In the genomic region with DNA sequence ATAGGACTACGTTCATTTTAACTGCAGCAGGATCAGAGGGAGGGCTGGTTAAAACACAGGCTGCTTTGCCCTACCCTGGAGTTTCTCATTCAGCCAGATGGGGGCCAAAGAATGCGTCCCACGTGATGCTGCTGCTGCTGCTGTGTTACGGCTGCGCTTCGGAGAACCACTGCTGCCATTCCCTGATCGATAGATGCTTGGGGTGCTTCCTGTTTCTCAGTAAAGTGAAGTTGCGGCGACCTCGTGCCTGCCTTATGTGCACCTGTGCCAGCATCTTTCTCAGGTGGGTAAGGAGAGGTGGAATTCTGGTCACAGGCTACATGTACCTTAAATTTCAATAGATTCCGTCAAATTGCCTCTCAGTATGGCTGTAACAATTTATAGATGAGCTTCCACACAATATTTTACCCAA, we compare ENCODE assay signal across 9 cellular contexts. TPM values are rescaled to one million over a fixed set of nuclear protein-coding genes. Genes with fewer than 3 reads are reported as not detected.
A peak's percentile ranks its signal among the peaks of the same experiment; 100 is the strongest.
DNase-seq lines count a peak whose midpoint lies in the region; ATAC-seq and TF ChIP-seq lines count a peak whose summit lies in the region.
"Had no signal": no experiment of that assay in that cellular context is flagged by ENCODE, and none has a peak within 500 bp of the region (broad histone marks: within the 10 kb centered on the region; RNA-seq: fewer than 3 reads in every experiment).

No MANE protein-coding gene starts in this region.

- no peaks in the 10 kb centered on the region for H3K27me3 ChIP-seq in Karpas-422 (ENCODE audit: low read length)
- H3K27me3 ChIP-seq in adipocyte (replicated peaks; ENCODE audit: control insufficient read depth, insufficient read depth, low read length), result no peaks in the 10 kb centered on the region
- H3K27me3 ChIP-seq in upper lobe of right lung, result no peaks in the 10 kb centered on the region

- TF ChIP-seq CTCF in upper lobe of right lung (IDR thresholded peaks at IDR 0.05) (no peak), omental fat pad (IDR thresholded peaks at IDR 0.05) (no peak)

- no peaks in the 10 kb centered on the region for H3K9me3 ChIP-seq in Karpas-422 (ENCODE audit: low read length)
- no peaks in the 10 kb centered on the region for H3K9me3 ChIP-seq in adipocyte (ENCODE audit: control insufficient read depth, low read length)
- H3K9me3 ChIP-seq in upper lobe of right lung, result no peaks in the 10 kb centered on the region

- H3K4me3 ChIP-seq in Karpas-422 (ENCODE audit: low read length) (peak overlapping the region; percentile 51), adipocyte (ENCODE audit: low read length) (peak overlapping the region; percentile 72), upper lobe of right lung (peak overlapping the region; percentile 20)
- H3K4me3 ChIP-seq: lung had no signal

- TF ChIP-seq POLR2A in GM18505 (IDR thresholded peaks at IDR 0.05; ENCODE audit: borderline replicate concordance, extremely low read depth, insufficient read depth, insufficient read length), result no peak

- peaks cover 13% of the 10 kb centered on the region; the same call in 1 of the 2 replicates for H4K20me1 ChIP-seq in Karpas-422 (ENCODE audit: insufficient read depth, low read depth, low read length)

- DNase-seq in COR-L47 (lab: John Stamatoyannopoulos, UW) (peak; percentile 18), Karpas-422 (peak; percentile 80), adipocyte (ENCODE audit: low read depth) (peak; percentile 9), kidney tubule cell (ENCODE audit: low spot score) (peak; percentile 21), upper lobe of right lung (no peak), omental fat pad (ENCODE audit: low spot score) (no peak)

- no peak overlapping the region for H3K27ac ChIP-seq in Karpas-422 (ENCODE audit: low read length)
- H3K27ac ChIP-seq in upper lobe of right lung, result no peak overlapping the region

- peak overlapping the region; percentile 55 for H3K4me2 ChIP-seq in Karpas-422 (ENCODE audit: low read depth, low read length, poor library complexity, severe bottlenecking)

- H3K36me3 ChIP-seq in Karpas-422 (ENCODE audit: insufficient read depth, low read length), result no peaks in the 10 kb centered on the region
- H3K36me3 ChIP-seq in adipocyte (ENCODE audit: control insufficient read depth, insufficient read depth, low read length, severe bottlenecking), result no peaks in the 10 kb centered on the region
- no peaks in the 10 kb centered on the region for H3K36me3 ChIP-seq in upper lobe of right lung

- intact Hi-C loops in upper lobe of right lung (cut with DNase I), result no loop called here

- H2AFZ ChIP-seq in Karpas-422 (ENCODE audit: low read length), result peak overlapping the region; percentile 82; the same call in 1 of the 2 replicates

- peak; percentile 44 for ATAC-seq in upper lobe of right lung
- no peak for ATAC-seq in GM18505 (IDR thresholded peaks at IDR 0.05; ENCODE audit: unreplicated experiment)
- no peak for ATAC-seq in HG02852 (IDR thresholded peaks at IDR 0.05; ENCODE audit: unreplicated experiment)
- no peak for ATAC-seq in omental fat pad (ENCODE audit: low FRiP score)

- peak overlapping the region; percentile 36; the same call in 1 of the 2 replicates for H3K9ac ChIP-seq in Karpas-422 (ENCODE audit: low read length)
- no peak overlapping the region for H3K9ac ChIP-seq in adipocyte (ENCODE audit: low read length)

- H3K4me1 ChIP-seq in Karpas-422 (ENCODE audit: low read length) (peaks cover 18% of the 10 kb centered on the region), adipocyte (ENCODE audit: control insufficient read depth, insufficient read depth, low read length) (peaks cover 18% of the 10 kb centered on the region), upper lobe of right lung (peaks cover 16% of the 10 kb centered on the region)

- no peaks in the 10 kb centered on the region for H3K79me2 ChIP-seq in Karpas-422 (ENCODE audit: low read length)

- no peaks in the 10 kb centered on the region for H3K9me2 ChIP-seq in Karpas-422 (replicated peaks; ENCODE audit: insufficient read depth, low read length)

RNA-seq across cellular contexts. Expression of a gene that starts 24.7 kb away (rescaled TPM):
- not detected in 2 replicates for total RNA-seq in Karpas-422 (2014; rRNA removed; shearing (Covaris generic); ENCODE audit: low replicate concordance)
- 0.72 TPM for total RNA-seq in upper lobe of right lung
- total RNA-seq in omental fat pad, result 10 to 100 TPM in 1 of 4 donors, 1 to 10 TPM in 1, under 1 TPM in 2; 0.19 to 10.4 (median 0.96) TPM

Comparison
In these comparisons a context has a peak if more than half of its experiments do, and no peak if none do; other contexts are left out.
1. DNase-seq: peak in COR-L47 (single experiment), Karpas-422 (single experiment), adipocyte (single experiment) and kidney tubule cell (single experiment); none in upper lobe of right lung (single experiment) and omental fat pad (single experiment).
2. H3K4me3 ChIP-seq: peak in every context shown above with its lines; median percentile 72 in adipocyte; 51 in Karpas-422; 20 in upper lobe of right lung.